In genomic region chr2:13543550-13543949, GRCh38 we compare ENCODE assay signal across 15 cellular contexts.
DNase-seq lines count a peak whose midpoint lies in the region; ATAC-seq and TF ChIP-seq lines count a peak whose summit lies in the region.
"Had no signal": no experiment of that assay in that cellular context is flagged by ENCODE, and none has a peak within 500 bp of the region (broad histone marks: within the 10 kb centered on the region; RNA-seq: fewer than 3 reads in every experiment).

No MANE protein-coding gene starts in this region.

- no peaks in the 10 kb centered on the region for H3F3A ChIP-seq in SK-N-SH (replicated peaks; ENCODE audit: insufficient read depth)

- no peak overlapping the region for H3K9ac ChIP-seq in SK-N-SH

- TF ChIP-seq RAD21 in SK-N-SH (IDR thresholded peaks at IDR 0.05; ENCODE audit: low read length), result no peak

- 88% methylated on average over 1 of the region's 1 CpG for WGBS in prostate gland
- WGBS in SK-N-SH (ENCODE audit: low lambda C conversion rate), result 13% methylated on average over 1 of the region's 1 CpG

- H3K27me3 ChIP-seq in prostate gland (replicated peaks; ENCODE audit: insufficient read depth), result no peaks in the 10 kb centered on the region
- H3K27me3 ChIP-seq in SK-N-SH (ENCODE audit: insufficient read depth), result no peaks in the 10 kb centered on the region
- H3K27me3 ChIP-seq: stomach had no signal

- no peaks in the 10 kb centered on the region for H3K79me2 ChIP-seq in SK-N-SH (ENCODE audit: insufficient read depth)

- H3K9me3 ChIP-seq in prostate gland (no peaks in the 10 kb centered on the region), SK-N-SH (no peaks in the 10 kb centered on the region)
- H3K9me3 ChIP-seq: stomach had no signal

- H3K4me2 ChIP-seq in SK-N-SH, result no peak overlapping the region

- CTCF ChIA-PET in SK-N-SH (lab: Yijun Ruan, JAX), result no interaction called here

- DNase-seq in prostate gland (ENCODE audit: low spot score), result no peak
- no peak for DNase-seq in T-helper 9 cell
- no peak for DNase-seq in DMS79 (lab: John Stamatoyannopoulos, UW)
- DNase-seq in SK-N-SH, result no peak
- DNase-seq: activated T-cell treated with anti-CD3 and anti-CD28 coated beads for 4 hours, amniotic stem cell, natural killer cell, NCI-H1105, NCI-H526, stomach had no signal

- no peaks in the 10 kb centered on the region for H3K4me1 ChIP-seq in prostate gland (replicated peaks)
- no peaks in the 10 kb centered on the region for H3K4me1 ChIP-seq in SK-N-SH (ENCODE audit: control insufficient read depth in 1 of 2, insufficient read depth in 2 of 2, low read depth in 1 of 2, low read length in 1 of 2)
- H3K4me1 ChIP-seq: stomach had no signal

- no peaks in the 10 kb centered on the region for H3K9me2 ChIP-seq in SK-N-SH

- no peaks in the 10 kb centered on the region for H4K20me1 ChIP-seq in SK-N-SH (ENCODE audit: insufficient read depth)

- TF ChIP-seq CTCF in prostate gland (IDR thresholded peaks at IDR 0.05) (no peak), SK-N-SH (IDR thresholded peaks at IDR 0.05) (no peak)

- TF ChIP-seq EP300 in SK-N-SH (IDR thresholded peaks at IDR 0.05; ENCODE audit: borderline replicate concordance in 1 of 2, low read depth in 1 of 2, low read length in 1 of 2), result no peak

- H3K27ac ChIP-seq in prostate gland (peak overlapping the region in 1 of 2 donors; percentile 41), SK-N-SH (ENCODE audit: low read depth in 2 of 2, low read length in 1 of 2) (no peak overlapping the region)
- H3K27ac ChIP-seq: stomach had no signal

- intact Hi-C loops in prostate gland (cut with DNase I), result no loop called here

- H2AFZ ChIP-seq in SK-N-SH (ENCODE audit: low read depth), result no peak overlapping the region

- POLR2A ChIA-PET in SK-N-SH (lab: Yijun Ruan, JAX), result no interaction called here

- ATAC-seq in GM18498 (IDR thresholded peaks at IDR 0.05; ENCODE audit: unreplicated experiment) (peak; percentile 84), GM19438 (IDR thresholded peaks at IDR 0.05; ENCODE audit: low read depth, unreplicated experiment) (peak; percentile 56), HG02678 (IDR thresholded peaks at IDR 0.05; ENCODE audit: unreplicated experiment) (peak; percentile 78), HG03432 (IDR thresholded peaks at IDR 0.05; ENCODE audit: unreplicated experiment) (peak; percentile 77)
- ATAC-seq: natural killer cell, sciatic nerve had no signal

- no peak for TF ChIP-seq POLR2A in prostate gland (IDR thresholded peaks at IDR 0.05)

- H3K4me3 ChIP-seq in prostate gland (no peak overlapping the region), SK-N-SH (ENCODE audit: low read depth in 2 of 2, low read length in 1 of 2) (no peak overlapping the region)
- H3K4me3 ChIP-seq: stomach had no signal

- no peaks in the 10 kb centered on the region for H3K36me3 ChIP-seq in prostate gland
- H3K36me3 ChIP-seq in SK-N-SH (replicated peaks in 1 of 2; ENCODE audit: control insufficient read depth in 1 of 2, insufficient read depth in 2 of 2, low read length in 1 of 2), result no peaks in the 10 kb centered on the region
- H3K36me3 ChIP-seq: stomach had no signal

TF ChIP-seq in SK-N-SH, 30 proteins besides CTCF, POLR2A, EP300 and RAD21:
- TF ChIP-seq YY1 (IDR thresholded peaks at IDR 0.05; ENCODE audit: low read depth) (no peak), RCOR1 (IDR thresholded peaks at IDR 0.05; ENCODE audit: low read length) (no peak), GABPA (IDR thresholded peaks at IDR 0.05; ENCODE audit: low read depth) (no peak), MEF2A (IDR thresholded peaks at IDR 0.05; ENCODE audit: borderline replicate concordance, low read depth) (no peak), TAF1 (IDR thresholded peaks at IDR 0.05; ENCODE audit: borderline replicate concordance, low read depth, low read length) (no peak), NFIC (IDR thresholded peaks at IDR 0.05; ENCODE audit: borderline replicate concordance) (no peak), FOSL2 (IDR thresholded peaks at IDR 0.05; ENCODE audit: borderline replicate concordance, low read depth) (no peak), POLR2AphosphoS5 (IDR thresholded peaks at IDR 0.05; ENCODE audit: low read depth, low read length) (no peak), RXRA (IDR thresholded peaks at IDR 0.05; ENCODE audit: borderline replicate concordance, low read depth) (no peak), IRF3 (IDR thresholded peaks at IDR 0.05; ENCODE audit: low read depth, low read length) (no peak), FOXM1 (IDR thresholded peaks at IDR 0.05; ENCODE audit: low read depth) (no peak), TCF12 (IDR thresholded peaks at IDR 0.05) (no peak), MXI1 (IDR thresholded peaks at IDR 0.05; ENCODE audit: low read depth, low read length) (no peak), RFX5 (IDR thresholded peaks at IDR 0.05; ENCODE audit: low read length) (no peak), CHD2 (IDR thresholded peaks at IDR 0.05; ENCODE audit: low read length, partially characterized antibody) (no peak), MAX (IDR thresholded peaks at IDR 0.05; ENCODE audit: low read depth) (no peak), FOXJ3 (CRISPR knock-in tag; IDR thresholded peaks at IDR 0.05) (no peak)
- TF ChIP-seq, protein P1, sequence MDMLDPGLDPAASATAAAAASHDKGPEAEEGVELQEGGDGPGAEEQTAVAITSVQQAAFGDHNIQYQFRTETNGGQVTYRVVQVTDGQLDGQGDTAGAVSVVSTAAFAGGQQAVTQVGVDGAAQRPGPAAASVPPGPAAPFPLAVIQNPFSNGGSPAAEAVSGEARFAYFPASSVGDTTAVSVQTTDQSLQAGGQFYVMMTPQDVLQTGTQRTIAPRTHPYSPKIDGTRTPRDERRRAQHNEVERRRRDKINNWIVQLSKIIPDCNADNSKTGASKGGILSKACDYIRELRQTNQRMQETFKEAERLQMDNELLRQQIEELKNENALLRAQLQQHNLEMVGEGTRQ (IDR thresholded peaks at IDR 0.05; ENCODE audit: borderline replicate concordance, low read depth, low read length), result no peak
- TF ChIP-seq, protein P2, sequence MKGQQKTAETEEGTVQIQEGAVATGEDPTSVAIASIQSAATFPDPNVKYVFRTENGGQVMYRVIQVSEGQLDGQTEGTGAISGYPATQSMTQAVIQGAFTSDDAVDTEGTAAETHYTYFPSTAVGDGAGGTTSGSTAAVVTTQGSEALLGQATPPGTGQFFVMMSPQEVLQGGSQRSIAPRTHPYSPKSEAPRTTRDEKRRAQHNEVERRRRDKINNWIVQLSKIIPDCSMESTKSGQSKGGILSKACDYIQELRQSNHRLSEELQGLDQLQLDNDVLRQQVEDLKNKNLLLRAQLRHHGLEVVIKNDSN (IDR thresholded peaks at IDR 0.05; ENCODE audit: borderline replicate concordance, low read depth), result no peak
